ENCODE assay signal across 20 cellular contexts in the genomic region with DNA sequence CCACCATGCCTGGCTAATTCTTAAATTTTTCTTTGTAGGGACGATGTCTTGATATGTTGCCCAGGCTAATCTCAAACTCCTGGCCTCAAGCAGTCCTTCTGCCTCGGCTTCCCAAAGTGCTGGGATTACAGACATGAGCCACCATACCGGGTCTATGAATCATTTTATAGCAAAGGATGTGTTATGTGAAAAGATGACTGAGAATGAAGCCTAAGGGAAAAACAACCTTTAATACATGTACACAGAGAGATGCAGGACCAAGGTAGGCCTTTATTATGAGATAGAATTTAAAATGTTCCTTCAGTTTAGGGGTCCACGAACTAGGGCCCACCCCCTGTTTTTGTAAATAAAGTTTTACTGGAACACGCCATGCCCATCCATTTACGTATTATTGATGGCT.
"Had no signal": no experiment of that assay in that cellular context is flagged by ENCODE, and none has a peak within 500 bp of the region (broad histone marks: within the 10 kb centered on the region; RNA-seq: fewer than 3 reads in every experiment).

No MANE protein-coding gene starts in this region.

- H3K27me3 Mint-ChIP-seq: activated naive CD8-positive, alpha-beta T cell treated with anti-CD3 and anti-CD28 coated beads for 36 hours; brain; stimulated activated naive B cell treated with anti-CD40 and anti-IgM and Interleukin-4, amounts not matched to agents 10 μg/mL and 1 μg/mL and 100 μg/mL, for 72 hours had no signal

- DNase-seq: activated CD4-positive, alpha-beta T cell treated with anti-CD3 and anti-CD28 coated beads, Interleukin-2, amount 50 U/mL, for 1 hour; activated CD8-positive, alpha-beta memory T cell treated with anti-CD3 and anti-CD28 coated beads, Interleukin-2, amount 50 U/mL, for 4 hours; activated gamma-delta T cell treated with Interleukin-2 at 50 U/mL for 16 hours; activated naive CD8-positive, alpha-beta T cell treated with anti-CD3 and anti-CD28 coated beads for 36 hours; activated T-cell treated with anti-CD3 and anti-CD28 coated beads, Interleukin-2, amount 50 U/mL, for 72 hours; central memory CD4-positive, alpha-beta T cell; colonic mucosa; heart left ventricle; kidney glomerular epithelial cell; left ventricle myocardium superior; pancreas; right lobe of liver; stimulated activated CD4-positive, alpha-beta T cell treated with anti-CD3 and anti-CD28 coated beads, Interleukin-4, amount 100 ng/mL, for 4 hours; stimulated activated naive B cell treated with anti-CD40 and anti-IgM and Interleukin-4, amounts not matched to agents 10 μg/mL and 1 μg/mL and 100 μg/mL, for 72 hours; upper lobe of left lung had no signal

- H3K4me3 Mint-ChIP-seq: activated naive CD8-positive, alpha-beta T cell treated with anti-CD3 and anti-CD28 coated beads for 36 hours; activated T-cell treated with anti-CD3 and anti-CD28 coated beads, Interleukin-2, amount 50 U/mL, for 72 hours; brain; stimulated activated naive B cell treated with anti-CD40 and anti-IgM and Interleukin-4, amounts not matched to agents 10 μg/mL and 1 μg/mL and 100 μg/mL, for 72 hours had no signal

- H3K27ac ChIP-seq: colonic mucosa, gastroesophageal sphincter, heart left ventricle, pancreas, right lobe of liver, thoracic aorta, upper lobe of left lung had no signal

- H3K9me3 ChIP-seq: colonic mucosa, gastroesophageal sphincter, heart left ventricle, pancreas, right lobe of liver, thoracic aorta, upper lobe of left lung had no signal

- H3K4me3 ChIP-seq: colonic mucosa, gastroesophageal sphincter, heart left ventricle, pancreas, right lobe of liver, thoracic aorta, upper lobe of left lung had no signal

- H3K9me3 Mint-ChIP-seq: activated T-cell treated with anti-CD3 and anti-CD28 coated beads, Interleukin-2, amount 50 U/mL, for 72 hours; brain had no signal

- H3K27ac Mint-ChIP-seq: activated naive CD8-positive, alpha-beta T cell treated with anti-CD3 and anti-CD28 coated beads for 36 hours; activated T-cell treated with anti-CD3 and anti-CD28 coated beads, Interleukin-2, amount 50 U/mL, for 72 hours; brain; stimulated activated naive B cell treated with anti-CD40 and anti-IgM and Interleukin-4, amounts not matched to agents 10 μg/mL and 1 μg/mL and 100 μg/mL, for 72 hours had no signal

- FAIRE-seq: pancreas had no signal

- ATAC-seq: activated CD4-positive, CD25-positive, alpha-beta regulatory T cell treated with anti-CD3 and anti-CD28 coated beads, Interleukin-2, amount 50 U/mL, for 24 hours; activated T-cell treated with anti-CD3 and anti-CD28 coated beads, Interleukin-2, amount 50 U/mL, for 72 hours; esophagus mucosa; gastroesophageal sphincter; heart left ventricle; left ventricle myocardium superior; pancreas; right lobe of liver; stimulated activated naive B cell treated with anti-CD40 and anti-IgM and Interleukin-4, amounts not matched to agents 10 μg/mL and 1 μg/mL and 100 μg/mL, for 72 hours had no signal
